ENCODE assay signal across 8 cellular contexts in genomic region chr6:113970808-113971676, GRCh38. TPM values are rescaled to one million over a fixed set of nuclear protein-coding genes. Genes with fewer than 3 reads are reported as not detected.
A peak's percentile ranks its signal among the peaks of the same experiment; 100 is the strongest.
DNase-seq lines count a peak whose midpoint lies in the region; ATAC-seq and TF ChIP-seq lines count a peak whose summit lies in the region.

Gene HDAC2 (minus strand): TSS chr6:113971148. CDS start chr6:113970908, 240 bp downstream.

- ATAC-seq in foreskin keratinocyte: peak; percentile 83

- DNase-seq in GOT3 (lab: John Stamatoyannopoulos, UW) (peak; percentile 67), LNCaP clone FGC (ENCODE audit: low read depth) (peak; percentile 48), SIG-M5 treated with dmso at 0.1 percent for 504 hours (lab: John Stamatoyannopoulos, UW; ENCODE audit: unreplicated experiment) (peak; percentile 86), foreskin keratinocyte (peak; percentile 53 to 75)
- peak; percentile 80 for DNase-seq in activated gamma-delta T cell treated with anti-CD3 and anti-CD28 coated beads, Interleukin-2, amount 50 U/mL, for 16 hours (ENCODE audit: low read depth)

- H3K27me3 ChIP-seq in foreskin keratinocyte (no peaks in the 10 kb centered on the region), neuron (ENCODE audit: insufficient read depth, low read length) (no peaks in the 10 kb centered on the region)

- no peak for TF ChIP-seq CTCF in LNCaP clone FGC (IDR thresholded peaks at IDR 0.05; ENCODE audit: control insufficient read depth, extremely low read depth, insufficient read depth)
- TF ChIP-seq CTCF in foreskin keratinocyte (conservative IDR thresholded peaks at IDR 0.05): peak; percentile 40
- TF ChIP-seq CTCF in subcutaneous adipose tissue (IDR thresholded peaks at IDR 0.05; ENCODE audit: low read depth): no peak

- H3K4me3 ChIP-seq in LNCaP clone FGC (ENCODE audit: low read depth, low read length): peak within 1 kb of the TSS; percentile 71
- H3K4me3 ChIP-seq in neuron (ENCODE audit: low read length): peak within 1 kb of the TSS; percentile 72

- peak within 1 kb of the TSS; percentile 58 for H2AFZ ChIP-seq in neuron (ENCODE audit: low read depth, low read length)

- H3K9me3 ChIP-seq in ES-I3 (ENCODE audit: control insufficient read depth, insufficient read depth, low read length) (no peaks in the 10 kb centered on the region), neuron (ENCODE audit: low read length) (no peaks in the 10 kb centered on the region)

- H3K4me1 ChIP-seq in ES-I3 (ENCODE audit: insufficient read depth, low read length): peaks cover 12% of the 10 kb centered on the region
- peaks cover 19% of the 10 kb centered on the region for H3K4me1 ChIP-seq in foreskin keratinocyte
- H3K4me1 ChIP-seq in neuron (ENCODE audit: insufficient read depth, low read length): peaks cover 23% of the 10 kb centered on the region

- H3K36me3 ChIP-seq in ES-I3 (ENCODE audit: insufficient read depth, low read length) (no peaks in the 10 kb centered on the region), neuron (ENCODE audit: insufficient read depth, low read length) (no peaks in the 10 kb centered on the region)

- peak within 1 kb of the TSS; percentile 84 for H3K27ac ChIP-seq in foreskin keratinocyte

- peak within 1 kb of the TSS; percentile 92 for H3K9ac ChIP-seq in ES-I3 (ENCODE audit: low read depth, low read length)

RNA-seq across cellular contexts. Expression of gene HDAC2, which starts in this region (rescaled TPM):
- total RNA-seq in foreskin keratinocyte: 132 and 136 TPM in 2 replicates
- polyA plus RNA-seq in foreskin keratinocyte: 75.9 and 92.2 TPM in 2 replicates
- total RNA-seq in subcutaneous adipose tissue: 10 to 100 TPM; 37.9 to 72.7 (median 49.8) TPM

Comparison
In these comparisons a context has a peak if more than half of its experiments do, and no peak if none do; other contexts are left out.
1. Peak in every context shown above with its lines: DNase-seq, ATAC-seq, H3K4me3 ChIP-seq and H3K27ac ChIP-seq.